Comparison of ENCODE assay signal across 8 cellular contexts in the genomic region with DNA sequence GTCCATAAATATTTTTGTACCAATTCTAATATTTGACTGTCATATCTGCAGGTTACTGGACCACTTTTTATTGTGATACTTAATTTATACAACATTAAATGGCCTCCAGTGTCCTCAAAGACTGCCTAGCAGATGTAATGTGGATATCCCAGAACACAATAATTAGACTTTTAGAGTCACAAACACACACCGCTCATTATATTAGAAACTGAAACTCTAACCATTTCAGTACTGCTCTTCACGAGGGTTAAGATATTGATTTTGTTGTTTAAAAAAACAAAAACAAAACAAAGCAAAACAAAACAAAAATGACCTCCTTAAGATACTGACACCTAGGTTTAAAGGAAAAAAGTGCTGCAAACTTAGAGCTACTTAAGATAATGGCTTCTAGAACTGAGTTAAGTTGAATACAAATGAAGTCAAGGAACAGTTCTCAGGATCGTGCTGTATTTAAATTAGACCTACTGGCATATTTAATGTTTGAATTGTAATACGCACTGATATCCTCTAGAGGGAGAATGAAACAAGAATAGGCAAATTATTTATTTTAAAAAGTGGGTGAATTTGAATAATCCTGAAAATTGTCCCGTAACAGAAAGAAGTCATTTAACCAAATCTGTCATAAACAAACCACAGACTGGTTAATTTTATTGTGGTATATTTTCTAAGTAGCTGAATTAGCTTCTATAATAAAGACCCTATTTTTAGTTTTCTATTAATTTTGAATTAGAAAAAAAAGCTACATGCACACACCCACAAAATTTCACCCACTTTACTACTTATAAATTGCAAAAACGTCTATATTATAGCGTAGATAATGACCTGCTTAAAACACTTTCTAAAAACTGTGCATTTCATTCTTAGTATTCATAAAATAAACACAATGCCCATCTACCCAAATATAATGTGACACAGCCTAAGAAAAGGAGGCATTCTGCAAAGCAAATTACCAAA.
A peak's percentile ranks its signal among the peaks of the same experiment; 100 is the strongest.
DNase-seq lines count a peak whose midpoint lies in the region; ATAC-seq and TF ChIP-seq lines count a peak whose summit lies in the region.

No MANE protein-coding gene starts in this region.

- H3K27me3 ChIP-seq in AG04450 (ENCODE audit: control insufficient read depth, insufficient read depth, low read length) (no peaks in the 10 kb centered on the region), RWPE2 (ENCODE audit: insufficient read depth, poor library complexity, severe bottlenecking) (no peaks in the 10 kb centered on the region), duodenal mucosa (ENCODE audit: control insufficient read depth in 1 of 2, insufficient read depth in 2 of 2, low read length in 2 of 2) (no peaks in the 10 kb centered on the region), mucosa of rectum (ENCODE audit: control insufficient read depth in 2 of 2, insufficient read depth in 2 of 2, low read length in 2 of 2) (no peaks in the 10 kb centered on the region)

- ATAC-seq in HG03354 (IDR thresholded peaks at IDR 0.05; ENCODE audit: poor library complexity, severe bottlenecking, unreplicated experiment) (peak; percentile 82), RWPE2 (ENCODE audit: low read depth) (0 out of 3 replicates have a peak, but pooled peaks have one; percentile 33)

- DNase-seq in AG04450 (ENCODE audit: low read depth, low spot score): no peak
- DNase-seq in RWPE2 (ENCODE audit: low spot score): no peak
- DNase-seq in NCI-H2081 treated with DMSO at 0.1 percent for 48 hours (lab: John Stamatoyannopoulos, UW): no peak
- DNase-seq in DMS153 treated with DMSO at 0.1 percent for 48 hours (lab: John Stamatoyannopoulos, UW; ENCODE audit: unreplicated experiment): no peak

- POLR2A ChIA-PET in AG04450 (lab: Yijun Ruan, JAX): no interaction called here

- CTCF ChIA-PET in AG04450 (lab: Charles Lee): interaction anchor here (0.6 to 6.5 kb wide), 23 partner anchors 9 to 1082 kb away, joined by 3 to 32 read pairs (median 4); no protein-coding TSS in a partner anchor

- H3K36me3 ChIP-seq in RWPE2 (ENCODE audit: low read depth): no peaks in the 10 kb centered on the region
- no peaks in the 10 kb centered on the region for H3K36me3 ChIP-seq in duodenal mucosa (ENCODE audit: control insufficient read depth in 1 of 2, insufficient read depth in 2 of 2, low read length in 2 of 2)
- H3K36me3 ChIP-seq in mucosa of rectum (ENCODE audit: control insufficient read depth in 2 of 2, insufficient read depth in 2 of 2, low read length in 2 of 2): no peaks in the 10 kb centered on the region

- H3K4me3 ChIP-seq in AG04450 (ENCODE audit: low read depth, low read length) (peak overlapping the region; percentile 3; the same call in 1 of the 2 replicates), RWPE2 (ENCODE audit: severe bottlenecking) (peak overlapping the region; percentile 5), duodenal mucosa (ENCODE audit: low read depth in 1 of 2, low read length in 2 of 2) (peak overlapping the region; percentile 53 to 56), mucosa of rectum (ENCODE audit: low read length in 2 of 2) (peak overlapping the region; percentile 24 to 67)

- H3K9ac ChIP-seq in duodenal mucosa (ENCODE audit: low read depth in 1 of 2, low read length in 2 of 2): peak overlapping the region; percentile 16 to 40
- H3K9ac ChIP-seq in mucosa of rectum (ENCODE audit: low read depth in 1 of 2, low read length in 2 of 2): peak overlapping the region in 1 of 2 donors; percentile 46

- TF ChIP-seq CTCF in AG04450 (IDR thresholded peaks at IDR 0.05; ENCODE audit: low read depth, low read length): peak; percentile 53
- TF ChIP-seq CTCF in GM12872 (IDR thresholded peaks at IDR 0.05; ENCODE audit: insufficient read depth, low read depth, low read length): peak; percentile 46; the same call in 2 of the 3 replicates
- TF ChIP-seq CTCF in RWPE2 (IDR thresholded peaks at IDR 0.05; ENCODE audit: poor library complexity, severe bottlenecking): peak; percentile 83

- H3K27ac ChIP-seq in AG04450 (ENCODE audit: low read depth, low read length) (no peak overlapping the region), RWPE2 (ENCODE audit: poor library complexity, severe bottlenecking) (no peak overlapping the region), duodenal mucosa (ENCODE audit: low read depth, low read length) (no peak overlapping the region), mucosa of rectum (ENCODE audit: low read depth in 2 of 2, low read length in 2 of 2) (no peak overlapping the region)

- peaks cover 16% of the 10 kb centered on the region for H3K4me1 ChIP-seq in RWPE2 (ENCODE audit: insufficient read depth, poor library complexity, severe bottlenecking)
- H3K4me1 ChIP-seq in duodenal mucosa (ENCODE audit: control insufficient read depth in 1 of 2, insufficient read depth in 2 of 2, low read length in 2 of 2): no peaks in the 10 kb centered on the region
- no peaks in the 10 kb centered on the region for H3K4me1 ChIP-seq in mucosa of rectum (ENCODE audit: control insufficient read depth in 2 of 2, insufficient read depth in 2 of 2, low read length in 2 of 2)

- no peaks in the 10 kb centered on the region for H3K9me3 ChIP-seq in AG04450 (ENCODE audit: control insufficient read depth, insufficient read depth, low read length)
- H3K9me3 ChIP-seq in RWPE2 (ENCODE audit: severe bottlenecking): no peaks in the 10 kb centered on the region
- no peaks in the 10 kb centered on the region for H3K9me3 ChIP-seq in duodenal mucosa (ENCODE audit: control insufficient read depth in 1 of 2, low read length in 2 of 2)
- H3K9me3 ChIP-seq in mucosa of rectum (ENCODE audit: control insufficient read depth in 2 of 2, low read length in 2 of 2): no peaks in the 10 kb centered on the region

Comparison
In these comparisons a context has a peak if more than half of its experiments do, and no peak if none do; other contexts are left out.
1. H3K4me3 ChIP-seq: peak in every context shown above with its lines; median percentile 54 in duodenal mucosa; 46 in mucosa of rectum; 5 in RWPE2; 3 in AG04450.